In genomic region chr1:169108897-169109560, GRCh38 we compare ENCODE assay signal across 8 cellular contexts. TPM values are rescaled to one million over a fixed set of nuclear protein-coding genes. Genes with fewer than 3 reads are reported as not detected.
A peak's percentile ranks its signal among the peaks of the same experiment; 100 is the strongest.
DNase-seq lines count a peak whose midpoint lies in the region; ATAC-seq, FAIRE-seq and TF ChIP-seq lines count a peak whose summit lies in the region.

No MANE protein-coding gene starts in this region.

- H3K9me3 ChIP-seq in CD4-positive, CD25-positive, alpha-beta regulatory T cell (ENCODE audit: control insufficient read depth in 2 of 2, low read length in 2 of 2), result no peaks in the 10 kb centered on the region
- no peaks in the 10 kb centered on the region for H3K9me3 ChIP-seq in pancreas

- 42 to 43% methylated on average over 10 of the region's 10 CpGs for WGBS in pancreas, 2 donors

- H3K4me1 Mint-ChIP-seq in CD4-positive, CD25-positive, alpha-beta regulatory T cell, result peaks cover 29 to 46% (median 33%) of the 10 kb centered on the region in 4 donors
- peaks cover 25 to 51% of the 10 kb centered on the region in 2 donors for H3K4me1 Mint-ChIP-seq in stimulated activated naive B cell treated with anti-CD40 and anti-IgM and Interleukin-4, amounts not matched to agents 10 μg/mL and 1 μg/mL and 100 μg/mL, for 72 hours

- no peaks in the 10 kb centered on the region for H3K9me3 Mint-ChIP-seq in CD4-positive, CD25-positive, alpha-beta regulatory T cell
- H3K9me3 Mint-ChIP-seq in stimulated activated naive B cell treated with anti-CD40 and anti-IgM and Interleukin-4, amounts not matched to agents 10 μg/mL and 1 μg/mL and 100 μg/mL, for 72 hours, result no peaks in the 10 kb centered on the region

- no peaks in the 10 kb centered on the region for H3K27me3 Mint-ChIP-seq in CD4-positive, CD25-positive, alpha-beta regulatory T cell
- H3K27me3 Mint-ChIP-seq in stimulated activated naive B cell treated with anti-CD40 and anti-IgM and Interleukin-4, amounts not matched to agents 10 μg/mL and 1 μg/mL and 100 μg/mL, for 72 hours, result peaks cover 44 to 59% of the 10 kb centered on the region in 2 donors

- ATAC-seq in CD4-positive, CD25-positive, alpha-beta regulatory T cell (ENCODE audit: low read depth in 2 of 2), result peak in 1 of 2 donors; percentile 19
- peak; percentile 17 for ATAC-seq in GM18511 (IDR thresholded peaks at IDR 0.05; ENCODE audit: unreplicated experiment)
- peak in 2 of 4 donors; percentile 2 to 6 for ATAC-seq in pancreas
- no peak for ATAC-seq in stimulated activated naive B cell treated with anti-CD40 and anti-IgM and Interleukin-4, amounts not matched to agents 10 μg/mL and 1 μg/mL and 100 μg/mL, for 72 hours (replicated peaks)

- peak in 2 of 3 donors; percentile 28 to 65 for DNase-seq in CD4-positive, CD25-positive, alpha-beta regulatory T cell
- peak; percentile 42 for DNase-seq in RPMI7951 (ENCODE audit: low read depth)
- DNase-seq in erythroblast (lab: John Stamatoyannopoulos, UW), result peak; percentile 15 to 18
- DNase-seq in pancreas, result peak in 2 of 6 donors; percentile 17 to 29
- DNase-seq in stimulated activated naive B cell treated with anti-CD40 and anti-IgM and Interleukin-4, amounts not matched to agents 10 μg/mL and 1 μg/mL and 100 μg/mL, for 72 hours, result no peak
- no peak for DNase-seq in ureter (ENCODE audit: low spot score)
- DNase-seq in OCI-M2 (lab: John Stamatoyannopoulos, UW; ENCODE audit: unreplicated experiment), result no peak

- peak overlapping the region; percentile 90 for H3K4me3 ChIP-seq in CD4-positive, CD25-positive, alpha-beta regulatory T cell (ENCODE audit: low read depth, low read length)
- H3K4me3 ChIP-seq in pancreas, result peak overlapping the region; percentile 2 to 96 (median 87)

- peaks cover 14% of the 10 kb centered on the region for H3K36me3 Mint-ChIP-seq in CD4-positive, CD25-positive, alpha-beta regulatory T cell
- peaks cover 0 to 5% of the 10 kb centered on the region in 2 donors for H3K36me3 Mint-ChIP-seq in stimulated activated naive B cell treated with anti-CD40 and anti-IgM and Interleukin-4, amounts not matched to agents 10 μg/mL and 1 μg/mL and 100 μg/mL, for 72 hours

- peaks cover 5% of the 10 kb centered on the region for H3K27me3 ChIP-seq in CD4-positive, CD25-positive, alpha-beta regulatory T cell (ENCODE audit: control insufficient read depth, insufficient read depth, low read length)
- no peaks in the 10 kb centered on the region for H3K27me3 ChIP-seq in pancreas

- TF ChIP-seq POLR2A in erythroblast (IDR thresholded peaks at IDR 0.05; ENCODE audit: low read length), result no peak

- peak overlapping the region; percentile 18 to 91 (median 27) for H3K27ac Mint-ChIP-seq in CD4-positive, CD25-positive, alpha-beta regulatory T cell
- no peak overlapping the region for H3K27ac Mint-ChIP-seq in stimulated activated naive B cell treated with anti-CD40 and anti-IgM and Interleukin-4, amounts not matched to agents 10 μg/mL and 1 μg/mL and 100 μg/mL, for 72 hours

- no peak for FAIRE-seq in pancreas (lab: Jason Lieb, UNC)

- H3K27ac ChIP-seq in CD4-positive, CD25-positive, alpha-beta regulatory T cell (ENCODE audit: insufficient read depth, low read length, poor library complexity, severe bottlenecking), result peak overlapping the region; percentile 74
- H3K27ac ChIP-seq in pancreas, result peak overlapping the region; percentile 47 to 98 (median 76)

- H3K4me1 ChIP-seq in CD4-positive, CD25-positive, alpha-beta regulatory T cell (ENCODE audit: control insufficient read depth, insufficient read depth, low read length, poor library complexity, severe bottlenecking), result peaks cover 37% of the 10 kb centered on the region
- H3K4me1 ChIP-seq in pancreas, result peaks cover 13 to 36% (median 21%) of the 10 kb centered on the region in 3 donors

- H3K4me3 Mint-ChIP-seq in CD4-positive, CD25-positive, alpha-beta regulatory T cell, result peak overlapping the region; percentile 87 to 93 (median 92)
- H3K4me3 Mint-ChIP-seq in stimulated activated naive B cell treated with anti-CD40 and anti-IgM and Interleukin-4, amounts not matched to agents 10 μg/mL and 1 μg/mL and 100 μg/mL, for 72 hours, result no peak overlapping the region

- TF ChIP-seq CTCF in pancreas (IDR thresholded peaks at IDR 0.05), result peak in 1 of 4 donors; percentile 11

- intact Hi-C loops in pancreas (cut with DNase I), result loop anchor here in 1 of 3 donors (10.0 kb wide), 1 partner anchor 474 kb away; no protein-coding TSS in a partner anchor

- H3K36me3 ChIP-seq in CD4-positive, CD25-positive, alpha-beta regulatory T cell (ENCODE audit: control insufficient read depth, insufficient read depth, low read length), result peaks cover 9% of the 10 kb centered on the region
- H3K36me3 ChIP-seq in pancreas, result peaks cover 0 to 23% (median 12%) of the 10 kb centered on the region in 3 donors

RNA-seq across cellular contexts. Expression of gene ATP1B1, which starts 2.5 kb away (rescaled TPM):
- total RNA-seq in CD4-positive, CD25-positive, alpha-beta regulatory T cell, result 25.0 TPM
- 10 to 100 TPM in 1 of 4 donors, 1 to 10 TPM in 3; 3.1 to 10.0 (median 6.0) TPM for polyA plus RNA-seq in CD4-positive, CD25-positive, alpha-beta regulatory T cell
- 12.0 and 16.7 TPM in 2 replicates for total RNA-seq in RPMI7951 (2014; rRNA removed; shearing (Covaris generic))
- total RNA-seq in pancreas, result 100 to 1,000 TPM in 5 of 6 donors, 10 to 100 TPM in 1; 95.0 to 213 (median 192) TPM
- polyA plus RNA-seq in pancreas, result 100 to 1,000 TPM in 1 of 2 donors, 10 to 100 TPM in 1; 93.4 to 141 TPM
- total RNA-seq in ureter, result 172 TPM

Comparison
In these comparisons a context has a peak if more than half of its experiments do, and no peak if none do; other contexts are left out.
1. DNase-seq: peak in CD4-positive, CD25-positive, alpha-beta regulatory T cell (2 of 3), RPMI7951 (single experiment) and erythroblast (2 of 2); none in stimulated activated naive B cell treated with anti-CD40 and anti-IgM and Interleukin-4, amounts not matched to agents 10 μg/mL and 1 μg/mL and 100 μg/mL, for 72 hours (single experiment), ureter (single experiment) and OCI-M2 (single experiment).
2. H3K4me3 Mint-ChIP-seq: peak in CD4-positive, CD25-positive, alpha-beta regulatory T cell (4 of 4); none in stimulated activated naive B cell treated with anti-CD40 and anti-IgM and Interleukin-4, amounts not matched to agents 10 μg/mL and 1 μg/mL and 100 μg/mL, for 72 hours (0 of 2).